Comparison of ENCODE assay signal across 1 cellular context in genomic region chr2:241354668-241355658, GRCh38.
TF ChIP-seq lines count a peak whose summit lies in the region.

No MANE protein-coding gene starts in this region.

TF ChIP-seq in HepG2, 621 proteins besides CTCF, POLR2A, EP300 and RAD21 (continued from another document and continues in another):
- peak; percentile 57; the same call in 1 of the 2 replicates for TF ChIP-seq ERF (CRISPR knock-in tag; IDR thresholded peaks at IDR 0.05)
- TF ChIP-seq ZNF563 (CRISPR knock-in tag; IDR thresholded peaks at IDR 0.05): peak; percentile 54; the same call in 1 of the 2 replicates
- TF ChIP-seq ZNF704 (CRISPR knock-in tag; IDR thresholded peaks at IDR 0.05; ENCODE audit: borderline replicate concordance): no peak
- peak in 1 of 2 experiments; percentile 16; a peak in 1 of 4 replicates for TF ChIP-seq KLF16 (CRISPR knock-in tag; IDR thresholded peaks at IDR 0.05)
- peak; percentile 94 for TF ChIP-seq ZFX (CRISPR knock-in tag; IDR thresholded peaks at IDR 0.05; ENCODE audit: low read depth)
- no peak for TF ChIP-seq KDM6A (CRISPR knock-in tag; IDR thresholded peaks at IDR 0.05; ENCODE audit: low read depth)
- peak; percentile 56 for TF ChIP-seq ZNF343 (CRISPR knock-in tag; IDR thresholded peaks at IDR 0.05)
- TF ChIP-seq RNF219 (CRISPR knock-in tag; IDR thresholded peaks at IDR 0.05): no peak
- peak; percentile 43; the same call in 1 of the 2 replicates for TF ChIP-seq TRIM24 (CRISPR knock-in tag; IDR thresholded peaks at IDR 0.05)
- peak; percentile 11; the same call in 1 of the 2 replicates for TF ChIP-seq REPIN1 (CRISPR knock-in tag; IDR thresholded peaks at IDR 0.05; ENCODE audit: borderline replicate concordance, low read depth)
- TF ChIP-seq TOPORS (CRISPR knock-in tag; IDR thresholded peaks at IDR 0.05): no peak
- no peak for TF ChIP-seq THAP8 (CRISPR knock-in tag; IDR thresholded peaks at IDR 0.05; ENCODE audit: borderline replicate concordance)
- no peak; the same call in 1 of the 2 replicates for TF ChIP-seq GMEB1 (CRISPR knock-in tag; IDR thresholded peaks at IDR 0.05; ENCODE audit: borderline replicate concordance)
- peak; percentile 61; the same call in 1 of the 2 replicates for TF ChIP-seq GTF3A (CRISPR knock-in tag; conservative IDR thresholded peaks at IDR 0.05)
- TF ChIP-seq GABPA (IDR thresholded peaks at IDR 0.05; ENCODE audit: low read depth, low read length): no peak
- TF ChIP-seq GABPA (CRISPR knock-in tag; IDR thresholded peaks at IDR 0.05; ENCODE audit: low read depth): no peak
- peak; percentile 33; the same call in 1 of the 2 replicates for TF ChIP-seq ZKSCAN8 (CRISPR knock-in tag; IDR thresholded peaks at IDR 0.05; ENCODE audit: borderline replicate concordance)
- TF ChIP-seq ATF1 (CRISPR knock-in tag; IDR thresholded peaks at IDR 0.05): no peak
- TF ChIP-seq ZNF616 (CRISPR knock-in tag; IDR thresholded peaks at IDR 0.05; ENCODE audit: low read depth): peak; percentile 84
- no peak for TF ChIP-seq ARID3A (IDR thresholded peaks at IDR 0.05; ENCODE audit: low read depth, low read length)
- TF ChIP-seq TEAD2 (CRISPR knock-in tag; IDR thresholded peaks at IDR 0.05): 0 out of 2 replicates have a peak, but pooled peaks have one; percentile 26
- no peak for TF ChIP-seq GTF2F1 (IDR thresholded peaks at IDR 0.05; ENCODE audit: low read length)
- 0 out of 2 replicates have a peak, but pooled peaks have one; percentile 69 for TF ChIP-seq DNMT3B (CRISPR knock-in tag; conservative IDR thresholded peaks at IDR 0.05)
- no peak for TF ChIP-seq BRD4 (CRISPR knock-in tag; IDR thresholded peaks at IDR 0.05)
- peak; percentile 69; the same call in 1 of the 2 replicates for TF ChIP-seq ZMAT3 (CRISPR knock-in tag; conservative IDR thresholded peaks at IDR 0.05)
- no peak for TF ChIP-seq AFF4 (CRISPR knock-in tag; IDR thresholded peaks at IDR 0.05)
- no peak; the same call in 1 of the 2 replicates for TF ChIP-seq NCOA2 (CRISPR knock-in tag; IDR thresholded peaks at IDR 0.05)
- no peak for TF ChIP-seq ZNF552 (CRISPR knock-in tag; IDR thresholded peaks at IDR 0.05; ENCODE audit: borderline replicate concordance)
- TF ChIP-seq ZNF891 (CRISPR knock-in tag; IDR thresholded peaks at IDR 0.05): 0 out of 2 replicates have a peak, but pooled peaks have one; percentile 24
- TF ChIP-seq FOXJ3 (CRISPR knock-in tag; IDR thresholded peaks at IDR 0.05; ENCODE audit: borderline replicate concordance): no peak
- no peak for TF ChIP-seq SOX6 (IDR thresholded peaks at IDR 0.05)
- TF ChIP-seq SOX6 (CRISPR knock-in tag; IDR thresholded peaks at IDR 0.05): peak; percentile 51; the same call in 1 of the 2 replicates
- no peak for TF ChIP-seq ZNF17 (CRISPR knock-in tag; IDR thresholded peaks at IDR 0.05)
- no peak; the same call in 1 of the 2 replicates for TF ChIP-seq KAT8 (CRISPR knock-in tag; IDR thresholded peaks at IDR 0.05)
- TF ChIP-seq EED (CRISPR knock-in tag; IDR thresholded peaks at IDR 0.05): no peak
- no peak for TF ChIP-seq MATR3 (CRISPR knock-in tag; IDR thresholded peaks at IDR 0.05)
- no peak for TF ChIP-seq RARG (CRISPR knock-in tag; IDR thresholded peaks at IDR 0.05; ENCODE audit: low read depth)
- no peak for TF ChIP-seq CENPX (CRISPR knock-in tag; IDR thresholded peaks at IDR 0.05)
- TF ChIP-seq ZNF3 (CRISPR knock-in tag; IDR thresholded peaks at IDR 0.05): no peak
- TF ChIP-seq CREM (IDR thresholded peaks at IDR 0.05): peak; percentile 26; the same call in 1 of the 2 replicates
- TF ChIP-seq CREM (CRISPR knock-in tag; IDR thresholded peaks at IDR 0.05): no peak
- TF ChIP-seq RFX1 (IDR thresholded peaks at IDR 0.05): no peak
- TF ChIP-seq ZNF264 (CRISPR knock-in tag; IDR thresholded peaks at IDR 0.05): peak; percentile 65; the same call in 1 of the 2 replicates
- no peak for TF ChIP-seq ELF1 (CRISPR knock-in tag; IDR thresholded peaks at IDR 0.05)
- TF ChIP-seq ZNF850 (CRISPR knock-in tag; conservative IDR thresholded peaks at IDR 0.05): no peak
- TF ChIP-seq ZNF7 (CRISPR knock-in tag; IDR thresholded peaks at IDR 0.05): no peak
- peak; percentile 61 for TF ChIP-seq MAFF (IDR thresholded peaks at IDR 0.05; ENCODE audit: low read depth, low read length)
- TF ChIP-seq ZNF124 (CRISPR knock-in tag; IDR thresholded peaks at IDR 0.05): no peak; the same call in 1 of the 2 replicates
- TF ChIP-seq ZNF816 (CRISPR knock-in tag; IDR thresholded peaks at IDR 0.05; ENCODE audit: borderline replicate concordance): no peak
- TF ChIP-seq FOSL1 (CRISPR knock-in tag; IDR thresholded peaks at IDR 0.05; ENCODE audit: borderline replicate concordance): no peak
- TF ChIP-seq TIGD3 (CRISPR knock-in tag; IDR thresholded peaks at IDR 0.05; ENCODE audit: borderline replicate concordance): no peak
- no peak for TF ChIP-seq MNT (IDR thresholded peaks at IDR 0.05)
- TF ChIP-seq BORCS8-MEF2B (CRISPR knock-in tag; IDR thresholded peaks at IDR 0.05): no peak
- no peak for TF ChIP-seq ZNF703 (CRISPR knock-in tag; IDR thresholded peaks at IDR 0.05; ENCODE audit: borderline replicate concordance)
- TF ChIP-seq CHCHD3 (CRISPR knock-in tag; IDR thresholded peaks at IDR 0.05): no peak
- no peak for TF ChIP-seq MLLT10 (CRISPR knock-in tag; IDR thresholded peaks at IDR 0.05)
- no peak for TF ChIP-seq ZNF512 (CRISPR knock-in tag; IDR thresholded peaks at IDR 0.05)
- no peak for TF ChIP-seq NR3C1 (CRISPR knock-in tag; IDR thresholded peaks at IDR 0.05)
- TF ChIP-seq CCDC6 (CRISPR knock-in tag; IDR thresholded peaks at IDR 0.05): peak; percentile 66; the same call in 1 of the 2 replicates
